In the genomic region with DNA sequence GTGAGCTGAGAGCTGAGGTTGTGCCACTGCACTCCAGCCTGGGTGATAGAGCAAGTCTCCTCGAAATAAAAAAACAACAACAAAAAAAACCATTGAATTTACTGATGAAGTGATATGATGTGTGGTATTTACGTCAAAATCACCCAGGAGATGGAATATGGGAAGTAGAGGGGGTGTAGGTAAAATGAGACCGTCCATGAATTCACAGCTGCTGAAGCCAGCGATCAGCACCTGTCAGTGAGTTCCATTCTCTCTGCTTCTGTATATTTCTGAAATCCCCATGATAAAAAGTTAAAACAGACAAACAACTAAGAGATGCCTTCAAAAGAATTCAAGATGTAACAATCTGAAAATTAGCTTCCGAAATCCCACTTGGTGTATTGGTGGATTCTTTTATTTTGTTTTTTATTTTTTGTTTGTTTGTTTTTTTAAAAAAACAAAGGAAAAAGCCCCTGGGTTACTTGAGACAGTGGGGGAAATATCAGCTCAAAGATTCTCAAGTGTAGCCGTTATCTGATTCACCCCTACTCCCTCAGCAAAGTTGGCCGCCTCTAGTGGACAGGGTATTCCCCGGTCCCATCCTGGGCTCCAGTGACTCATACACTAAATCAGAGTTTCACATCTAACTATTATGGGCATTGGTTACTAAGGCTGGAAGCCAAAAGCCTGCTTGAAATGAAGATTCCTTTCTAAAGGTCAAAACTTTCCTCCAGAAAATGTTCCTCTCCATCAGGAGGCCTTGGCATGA, we compare ENCODE assay signal across 8 cellular contexts.
DNase-seq lines count a peak whose midpoint lies in the region; ATAC-seq, FAIRE-seq and TF ChIP-seq lines count a peak whose summit lies in the region.

No MANE protein-coding gene starts in this region.

- TF ChIP-seq POLR2A in IMR-90 (IDR thresholded peaks at IDR 0.05; ENCODE audit: low read depth, low read length) (no peak), K562 (conservative IDR thresholded peaks at IDR 0.05) (no peak)

- H3K36me3 ChIP-seq in IMR-90 (ENCODE audit: control insufficient read depth, insufficient read depth, low read length) (no peaks in the 10 kb centered on the region), K562 (ENCODE audit: control insufficient read depth, insufficient read depth, low read length) (no peaks in the 10 kb centered on the region), skeletal muscle tissue (ENCODE audit: control insufficient read depth in 3 of 3, insufficient read depth in 3 of 3, low read length in 3 of 3) (no peaks in the 10 kb centered on the region)

- no peak overlapping the region for H4K5ac ChIP-seq in IMR-90 (ENCODE audit: low read depth, low read length)

- peak; percentile 74 for DNase-seq in IMR-90
- DNase-seq in K562 (ENCODE audit: extremely low read depth in 1 of 4, low spot score in 3 of 4) = peak; percentile 32 to 64 (median 48)
- DNase-seq in NCI-H146 (lab: John Stamatoyannopoulos, UW) = no peak
- DNase-seq in NCI-H128 (lab: John Stamatoyannopoulos, UW; ENCODE audit: unreplicated experiment) = no peak
- no peak for DNase-seq in NCI-H1092 (lab: John Stamatoyannopoulos, UW)

- H4K8ac ChIP-seq in IMR-90 (ENCODE audit: low read depth in 2 of 2, low read length in 2 of 2) = no peak overlapping the region

- TF ChIP-seq EP300 in K562 (IDR thresholded peaks at IDR 0.05; ENCODE audit: low read length) = peak; percentile 28; the same call in 1 of the 2 replicates

- no peak overlapping the region for H3K14ac ChIP-seq in IMR-90 (replicated peaks; ENCODE audit: low read depth, low read length)

- H3K79me1 ChIP-seq in IMR-90 (ENCODE audit: low read depth in 1 of 2, low read length in 2 of 2) = no peaks in the 10 kb centered on the region

- no CpG with 5 or more reads among the region's 8 CpGs for WGBS in IMR-90 (ENCODE audit: extremely low coverage in 2 of 2, insufficient read length in 1 of 2), 2 experiments
- WGBS in K562 (ENCODE audit: insufficient coverage, low coverage, missing lambda C conversion rate) = 23% methylated on average over 8 of the region's 8 CpGs

- H3K79me2 ChIP-seq in K562 (ENCODE audit: control insufficient read depth, insufficient read depth, low read length) = no peaks in the 10 kb centered on the region

- H3K4me2 ChIP-seq in IMR-90 (ENCODE audit: low read depth, low read length) (no peak overlapping the region), K562 (ENCODE audit: insufficient read depth, low read length) (peak overlapping the region; percentile 22; the same call in 1 of the 2 replicates)

- H3K4ac ChIP-seq in IMR-90 (ENCODE audit: low read depth, low read length) = no peak overlapping the region

- ATAC-seq in GM21526 (IDR thresholded peaks at IDR 0.05; ENCODE audit: low FRiP score, unreplicated experiment) = peak; percentile 78
- peak; percentile 95 for ATAC-seq in IMR-90 (ENCODE audit: low read depth)
- peak; percentile 88 for ATAC-seq in K562

- CTCF ChIA-PET in IMR-90 (lab: Yijun Ruan, JAX) (interaction anchor here (0.6 to 1.5 kb wide), 3 partner anchors 28 to 1442 kb away, joined by 3 read pairs; no protein-coding TSS in a partner anchor), K562 (lab: Yijun Ruan, JAX; ENCODE audit: low intra/inter-chr PET ratio) (interaction anchor here (0.6 kb wide), 1 partner anchor 153 kb away, joined by 3 read pairs; no protein-coding TSS in a partner anchor)

- in situ Hi-C loops in IMR-90 (cut with MboI; ENCODE audit: low sequenced_read_pairs) (no loop called here), K562 (cut with MboI) (no loop called here)

- H2AFZ ChIP-seq in IMR-90 (replicated peaks; ENCODE audit: low read length, poor library complexity) (no peak overlapping the region), K562 (ENCODE audit: low read depth, low read length) (no peak overlapping the region)

- no peak overlapping the region for H4K91ac ChIP-seq in IMR-90 (ENCODE audit: insufficient read depth, low read depth, low read length)

- no peak overlapping the region for H3K27ac ChIP-seq in IMR-90 (ENCODE audit: insufficient read depth, low read length)
- H3K27ac ChIP-seq in K562 (ENCODE audit: extremely low read depth, low read depth, low read length) = no peak overlapping the region
- H3K27ac ChIP-seq in skeletal muscle tissue (ENCODE audit: low read depth, low read length) = peak overlapping the region; percentile 61

- TF ChIP-seq RAD21 in IMR-90 (IDR thresholded peaks at IDR 0.05; ENCODE audit: low read length) (no peak), K562 (CRISPR knock-in tag; conservative IDR thresholded peaks at IDR 0.05 in 1 of 2, IDR thresholded peaks at IDR 0.05 in 1 of 2) (peak; percentile 29 to 31; a peak in 3 of 4 replicates)

- no peak overlapping the region for H3K9ac ChIP-seq in IMR-90 (ENCODE audit: low read depth, low read length)
- H3K9ac ChIP-seq in K562 (ENCODE audit: insufficient read depth in 1 of 2, low read depth in 2 of 2, low read length in 2 of 2) = no peak overlapping the region
- H3K9ac ChIP-seq in skeletal muscle tissue (ENCODE audit: low read depth in 1 of 3, low read length in 3 of 3) = no peak overlapping the region

- intact Hi-C loops in IMR-90 (cut with micrococcal nuclease) (no loop called here), K562 (cut with micrococcal nuclease) (no loop called here)

- no peak overlapping the region for H2BK15ac ChIP-seq in IMR-90 (ENCODE audit: low read depth, low read length)

- TF ChIP-seq CTCF in GM12875 (IDR thresholded peaks at IDR 0.05; ENCODE audit: borderline replicate concordance, insufficient read depth, low read depth, low read length) = peak; percentile 36; the same call in 1 of the 2 replicates
- peak; percentile 18; the same call in 1 of the 2 replicates for TF ChIP-seq CTCF in IMR-90 (conservative IDR thresholded peaks at IDR 0.05; ENCODE audit: low read depth, low read length)
- TF ChIP-seq CTCF in K562 (IDR thresholded peaks at IDR 0.05 in 2 of 3, conservative IDR thresholded peaks at IDR 0.05 in 1 of 3; ENCODE audit: insufficient read depth in 2 of 3, low read depth in 1 of 3, low read length in 3 of 3) = peak; percentile 35 to 46 (median 41); a peak in 5 of 6 replicates

- BruUV-seq in IMR-90 (replicated peaks; lab: Mats Ljungman, UMichigan) = no TSS peak
- no TSS peak for BruUV-seq in K562 (replicated peaks; lab: Mats Ljungman, UMichigan)

- no peaks in the 10 kb centered on the region for H3K9me1 ChIP-seq in IMR-90 (ENCODE audit: insufficient read depth, low read length)
- H3K9me1 ChIP-seq in K562 (ENCODE audit: control insufficient read depth, insufficient read depth, low read length) = no peaks in the 10 kb centered on the region

- no peaks in the 10 kb centered on the region for H3K4me1 ChIP-seq in IMR-90 (ENCODE audit: control insufficient read depth, insufficient read depth, low read length)
- H3K4me1 ChIP-seq in K562 (replicated peaks in 1 of 2; ENCODE audit: control insufficient read depth in 2 of 2, insufficient read depth in 2 of 2, low read length in 2 of 2) = peaks cover 0 to 10% of the 10 kb centered on the region in 2 experiments; a peak in 2 of 5 replicates
- peaks cover 6 to 20% (median 15%) of the 10 kb centered on the region in 3 donors for H3K4me1 ChIP-seq in skeletal muscle tissue (ENCODE audit: control insufficient read depth in 3 of 3, insufficient read depth in 3 of 3, low read length in 3 of 3)

- H2BK20ac ChIP-seq in IMR-90 (ENCODE audit: low read depth, low read length) = no peak overlapping the region

- H4K20me1 ChIP-seq in IMR-90 (ENCODE audit: insufficient read depth, low read length) (no peaks in the 10 kb centered on the region), K562 (replicated peaks; ENCODE audit: control insufficient read depth, insufficient read depth, low read length) (no peaks in the 10 kb centered on the region)

- no peak overlapping the region for H3K56ac ChIP-seq in IMR-90 (ENCODE audit: extremely low read depth, insufficient read depth, low read length)

- H3K9me3 ChIP-seq in IMR-90 (ENCODE audit: control insufficient read depth, insufficient read depth, low read length) (no peaks in the 10 kb centered on the region), K562 (replicated peaks; ENCODE audit: control insufficient read depth, insufficient read depth, low read depth, low read length) (no peaks in the 10 kb centered on the region), skeletal muscle tissue (ENCODE audit: control insufficient read depth in 3 of 3, low read length in 3 of 3) (no peaks in the 10 kb centered on the region)

- peaks cover 16% of the 10 kb centered on the region for H3K27me3 ChIP-seq in IMR-90 (ENCODE audit: control insufficient read depth, insufficient read depth, low read length)
- no peaks in the 10 kb centered on the region for H3K27me3 ChIP-seq in K562 (ENCODE audit: control insufficient read depth in 2 of 2, insufficient read depth in 2 of 2, low read length in 2 of 2)
- H3K27me3 ChIP-seq in skeletal muscle tissue (ENCODE audit: control insufficient read depth in 3 of 3, insufficient read depth in 3 of 3, low read length in 3 of 3) = no peaks in the 10 kb centered on the region

- POLR2A ChIA-PET in IMR-90 (lab: Charles Lee; ENCODE audit: unreplicated experiment) (no interaction called here), K562 (lab: Yijun Ruan, JAX) (interaction anchor here (0.9 to 1.0 kb wide), 3 partner anchors 9 to 46 kb away, joined by 3 to 4 read pairs (median 4); no protein-coding TSS in a partner anchor)

- no peak overlapping the region for H3K4me3 ChIP-seq in GM12875 (ENCODE audit: low read depth, low read length)
- H3K4me3 ChIP-seq in IMR-90 (ENCODE audit: insufficient read depth, low read depth, low read length) = no peak overlapping the region
- H3K4me3 ChIP-seq in K562 = no peak overlapping the region
- peak overlapping the region in 1 of 3 donors; percentile 27 for H3K4me3 ChIP-seq in skeletal muscle tissue (ENCODE audit: low read length in 3 of 3)

- no peak overlapping the region for H2BK120ac ChIP-seq in IMR-90 (ENCODE audit: low read depth, low read length)

- no peak overlapping the region for H2AK9ac ChIP-seq in IMR-90 (replicated peaks; ENCODE audit: low read depth, low read length, poor library complexity)

- FAIRE-seq in K562 (lab: Jason Lieb, UNC) = peak; percentile 87

- no peak overlapping the region for H2AK5ac ChIP-seq in IMR-90 (ENCODE audit: low read depth, low read length)

- H3K23ac ChIP-seq in IMR-90 (ENCODE audit: low read depth, low read length) = no peak overlapping the region

- no peak overlapping the region for H2BK5ac ChIP-seq in IMR-90 (ENCODE audit: low read depth, low read length, poor library complexity, severe bottlenecking)

- dilution Hi-C loops in IMR-90 (cut with HindIII; ENCODE audit: low sequenced_read_pairs, unreplicated experiment) = no loop called here

- no peak overlapping the region for H3K18ac ChIP-seq in IMR-90 (ENCODE audit: low read depth, low read length)

TF ChIP-seq in IMR-90, 13 proteins besides CTCF, POLR2A, EP300 and RAD21 (continues in another document):
- TF ChIP-seq FOS (IDR thresholded peaks at IDR 0.05; ENCODE audit: low read depth, low read length) = peak; percentile 59

TF ChIP-seq in K562, 482 proteins besides CTCF, POLR2A, EP300 and RAD21 (continues in another document):
- no peak for TF ChIP-seq POLR2B (IDR thresholded peaks at IDR 0.05; ENCODE audit: low read depth, partially characterized antibody)

Comparison
In these comparisons a context has a peak if more than half of its experiments do, and no peak if none do; other contexts are left out.
1. DNase-seq: peak in IMR-90 (single experiment) and K562 (4 of 4); none in NCI-H146 (single experiment), NCI-H128 (single experiment) and NCI-H1092 (single experiment).
2. Peak in every context shown above with its lines, with median percentiles within 50 percentile points of each other: CTCF ChIP-seq and ATAC-seq.